27 cellular contexts compared by ENCODE assay signal in genomic region chr5:155127552-155127951, GRCh38.
A peak's percentile ranks its signal among the peaks of the same experiment; 100 is the strongest.
DNase-seq lines count a peak whose midpoint lies in the region.
"Had no signal": no experiment of that assay in that cellular context is flagged by ENCODE, and none has a peak within 500 bp of the region (broad histone marks: within the 10 kb centered on the region; RNA-seq: fewer than 3 reads in every experiment).

No MANE protein-coding gene starts in this region.

- peak overlapping the region; percentile 52; the same call in 1 of the 2 replicates for H3K27ac ChIP-seq in SK-N-MC
- H3K27ac ChIP-seq: 22Rv1; A549; BLaER1; BLaER1 treated with 17β-estradiol and CSF1 and Interleukin-3, amounts not matched to agents 10 nM and 100 nM; C4-2B had no signal

- DNase-seq in SK-N-MC (ENCODE audit: low read depth, low spot score) (peak; percentile 79), pons (ENCODE audit: low spot score) (no peak)
- DNase-seq: 8988T; ACHN; AML-193; BE2C; C1 segment of cervical spinal cord; Caco-2; Calu3; CD4-positive, alpha-beta memory T cell; CD4-positive, alpha-beta T cell; CD4-positive, CD25-positive, alpha-beta regulatory T cell; CD8-positive, alpha-beta memory T cell; CD8-positive, alpha-beta T cell; COR-L47; DMS 273 treated with DMSO at 0.1 percent for 48 hours; DMS153; DMS53; DMS79; DMS79 treated with DMSO at 0.1 percent for 48 hours; DND-41; EL had no signal

- H3K9ac ChIP-seq in SK-N-MC (ENCODE audit: insufficient read length) = no peak overlapping the region
- H3K9ac ChIP-seq: BLaER1; BLaER1 treated with 17β-estradiol and CSF1 and Interleukin-3, amounts not matched to agents 10 nM and 100 nM had no signal

- no peaks in the 10 kb centered on the region for H3K9me3 ChIP-seq in SK-N-MC (ENCODE audit: low read depth, low read length)
- H3K9me3 ChIP-seq: A549; BE2C; BLaER1; BLaER1 treated with 17β-estradiol and CSF1 and Interleukin-3, amounts not matched to agents 10 nM and 100 nM; Caco-2 had no signal

- H3K4me3 ChIP-seq in SK-N-MC = 0 out of 2 replicates have a peak overlapping the region, but pooled peaks have one; percentile 14
- H3K4me3 ChIP-seq: A549; BLaER1; BLaER1 treated with 17β-estradiol and CSF1 and Interleukin-3, amounts not matched to agents 10 nM and 100 nM had no signal

- H3K36me3 ChIP-seq in SK-N-MC (ENCODE audit: insufficient read depth, low read length) = no peaks in the 10 kb centered on the region
- H3K36me3 ChIP-seq: BE2C; BLaER1; BLaER1 treated with 17β-estradiol and CSF1 and Interleukin-3, amounts not matched to agents 10 nM and 100 nM had no signal
